8 cellular contexts compared by ENCODE assay signal in genomic region chr19:54448774-54449700, GRCh38. TPM values are rescaled to one million over a fixed set of nuclear protein-coding genes. Genes with fewer than 3 reads are reported as not detected.
DNase-seq lines count a peak whose midpoint lies in the region; TF ChIP-seq lines count a peak whose summit lies in the region.

Gene LENG8 (plus strand): TSS chr19:54449199. CDS start chr19:54451345, 2,146 bp downstream.

- H3K9me2 ChIP-seq in MM.1S (replicated peaks; ENCODE audit: insufficient read depth, low read length): no peaks in the 10 kb centered on the region

- in situ Hi-C loops in HAP-1 (cut with MboI; ENCODE audit: low sequenced_read_pairs): no loop called here

- DNase-seq in HAP-1 (ENCODE audit: low spot score in 2 of 2): peak; percentile 88 to 95
- peak; percentile 98 for DNase-seq in MM.1S
- DNase-seq in SIG-M5 (lab: John Stamatoyannopoulos, UW): peak; percentile 69
- peak; percentile 97 for DNase-seq in activated gamma-delta T cell (lab: John Stamatoyannopoulos, UW)
- peak; percentile 99 for DNase-seq in fibroblast of villous mesenchyme (ENCODE audit: low read depth)
- peak; percentile 96 for DNase-seq in neural progenitor cell (ENCODE audit: low spot score)
- peak; percentile 94 for DNase-seq in stromal cell of bone marrow (ENCODE audit: low read depth)

- H3K4me3 ChIP-seq in HAP-1 (peak within 1 kb of the TSS; percentile 94), MM.1S (ENCODE audit: low read length) (peak within 1 kb of the TSS; percentile 92), fibroblast of villous mesenchyme (ENCODE audit: low read depth, low read length) (peak within 1 kb of the TSS; percentile 99), neural progenitor cell (peak within 1 kb of the TSS; percentile 74)

- H3K9me3 Mint-ChIP-seq in neural progenitor cell: no peaks in the 10 kb centered on the region

- H3K27ac ChIP-seq in MM.1S (ENCODE audit: low read length) (peak within 1 kb of the TSS; percentile 88), neural progenitor cell (no peak within 1 kb of the TSS)

- peaks cover 8% of the 10 kb centered on the region for H3K27me3 Mint-ChIP-seq in neural progenitor cell (ENCODE audit: insufficient read depth, low read depth)

- H2AFZ ChIP-seq in MM.1S (ENCODE audit: low read length) (peak within 1 kb of the TSS; percentile 77), neural progenitor cell (replicated peaks) (peak within 1 kb of the TSS; percentile 80)

- peak within 1 kb of the TSS; percentile 98 for H3K27ac Mint-ChIP-seq in neural progenitor cell

- H3K4me2 ChIP-seq in MM.1S (ENCODE audit: low read depth, low read length) (peak within 1 kb of the TSS; percentile 91), neural progenitor cell (peak within 1 kb of the TSS; percentile 98)

- peaks cover 23% of the 10 kb centered on the region for H3K36me3 Mint-ChIP-seq in neural progenitor cell

- H3K79me2 ChIP-seq in MM.1S (ENCODE audit: low read length) (peaks cover 70% of the 10 kb centered on the region), neural progenitor cell (ENCODE audit: low read depth) (peaks cover 73% of the 10 kb centered on the region)

- H3K27me3 ChIP-seq in HAP-1 (ENCODE audit: low read depth) (no peaks in the 10 kb centered on the region), MM.1S (replicated peaks; ENCODE audit: insufficient read depth, low read length) (no peaks in the 10 kb centered on the region), neural progenitor cell (no peaks in the 10 kb centered on the region)

- H3K4me3 Mint-ChIP-seq in neural progenitor cell: peak within 1 kb of the TSS; percentile 97

- H3K9me3 ChIP-seq in ES-I3 (ENCODE audit: control insufficient read depth, insufficient read depth, low read length) (no peaks in the 10 kb centered on the region), HAP-1 (0 out of 2 replicates have a peak, but pooled peaks cover 3% of the 10 kb centered on the region), MM.1S (replicated peaks; ENCODE audit: insufficient read depth, low read length) (no peaks in the 10 kb centered on the region), neural progenitor cell (ENCODE audit: low read depth) (no peaks in the 10 kb centered on the region)

- TF ChIP-seq CTCF in MM.1S (IDR thresholded peaks at IDR 0.05; ENCODE audit: low read length) (no peak), fibroblast of villous mesenchyme (IDR thresholded peaks at IDR 0.05; ENCODE audit: insufficient read depth, low read depth, low read length) (no peak), neural progenitor cell (IDR thresholded peaks at IDR 0.05) (no peak)

- H3K36me3 ChIP-seq in ES-I3 (ENCODE audit: insufficient read depth, low read length) (peaks cover 11% of the 10 kb centered on the region), HAP-1 (replicated peaks) (peaks cover 41% of the 10 kb centered on the region), MM.1S (replicated peaks; ENCODE audit: insufficient read depth, low read length) (peaks cover 15% of the 10 kb centered on the region), neural progenitor cell (no peaks in the 10 kb centered on the region)

- peak within 1 kb of the TSS; percentile 94 for H3K9ac ChIP-seq in ES-I3 (ENCODE audit: low read depth, low read length)
- H3K9ac ChIP-seq in MM.1S (ENCODE audit: low read length): peak within 1 kb of the TSS; percentile 90
- H3K9ac ChIP-seq in neural progenitor cell: peak within 1 kb of the TSS; percentile 73

- no peaks in the 10 kb centered on the region for H3F3A ChIP-seq in MM.1S (ENCODE audit: insufficient read depth, low read length)
- H3F3A ChIP-seq in neural progenitor cell (ENCODE audit: low read depth): no peaks in the 10 kb centered on the region

- peaks cover 9% of the 10 kb centered on the region for H3K4me1 ChIP-seq in ES-I3 (ENCODE audit: insufficient read depth, low read length)
- H3K4me1 ChIP-seq in HAP-1: peaks cover 10% of the 10 kb centered on the region
- peaks cover 8% of the 10 kb centered on the region; the same call in 1 of the 2 replicates for H3K4me1 ChIP-seq in MM.1S (ENCODE audit: low read length)
- no peaks in the 10 kb centered on the region for H3K4me1 ChIP-seq in neural progenitor cell

- peaks cover 19% of the 10 kb centered on the region for H4K20me1 ChIP-seq in MM.1S (ENCODE audit: insufficient read depth, low read length)
- peaks cover 55% of the 10 kb centered on the region for H4K20me1 ChIP-seq in neural progenitor cell (ENCODE audit: low read depth)

- H3K4me1 Mint-ChIP-seq in neural progenitor cell: peaks cover 33% of the 10 kb centered on the region

RNA-seq across cellular contexts. Expression of gene LENG8, which starts in this region (rescaled TPM):
- total RNA-seq in fibroblast of villous mesenchyme (39.7 and 40.6 TPM in 2 replicates), neural progenitor cell (ENCODE audit: low replicate concordance) (36.6 and 90.1 TPM in 2 replicates)
